In the genomic region with DNA sequence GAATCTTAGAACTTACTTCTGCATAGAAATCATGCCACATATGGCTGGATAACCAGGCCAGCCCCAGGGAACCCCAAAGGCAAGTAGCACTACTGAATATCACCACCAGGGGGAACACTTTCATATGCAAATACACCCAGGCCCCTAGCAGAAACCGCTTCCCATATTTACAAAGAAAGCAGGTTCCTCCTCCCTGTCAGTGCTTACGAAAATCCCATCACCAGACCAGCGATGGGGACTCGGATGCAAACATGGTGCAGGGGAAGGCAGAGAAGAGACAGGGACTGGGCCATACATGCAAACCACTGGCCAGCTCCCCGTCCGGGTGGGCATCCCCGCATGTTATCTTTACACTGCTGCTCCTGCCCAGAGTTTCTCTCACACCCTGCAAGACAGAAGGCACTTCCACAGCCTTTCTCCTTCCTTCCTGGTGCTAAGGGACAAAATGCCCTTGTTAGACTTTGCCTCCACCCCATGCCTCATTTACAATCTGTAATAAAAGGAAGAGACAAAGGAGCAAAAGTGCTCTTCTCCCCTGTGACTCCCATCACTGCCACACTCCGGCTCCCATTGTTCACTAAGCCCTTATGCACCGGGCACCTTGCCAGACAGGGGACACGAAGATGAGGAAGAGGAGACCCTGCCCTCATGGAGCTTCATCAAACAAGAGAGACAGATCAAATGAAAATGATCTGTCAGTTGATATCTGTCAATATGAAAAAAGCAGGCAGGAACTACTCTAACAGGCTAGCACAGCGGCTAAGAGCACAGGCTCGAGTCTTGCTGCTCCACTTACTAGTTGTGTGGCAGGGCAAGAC, we compare ENCODE assay signal across 8 cellular contexts.
DNase-seq lines count a peak whose midpoint lies in the region; ATAC-seq lines count a peak whose summit lies in the region.

No MANE protein-coding gene starts in this region.

- H3K27me3 ChIP-seq in ectodermal cell (ENCODE audit: control insufficient read depth, insufficient read depth, low read length, poor library complexity, severe bottlenecking), result no peaks in the 10 kb centered on the region

- peak overlapping the region; percentile 26 for H3K27ac ChIP-seq in ectodermal cell (ENCODE audit: insufficient read depth, low read depth, low read length, poor library complexity, severe bottlenecking)

- peaks cover 18% of the 10 kb centered on the region for H3K36me3 ChIP-seq in ectodermal cell (ENCODE audit: control insufficient read depth, insufficient read depth, low read length)

- peak; percentile 97 for ATAC-seq in GM19395 (IDR thresholded peaks at IDR 0.05; ENCODE audit: unreplicated experiment)
- peak; percentile 94 for ATAC-seq in HG03442 (IDR thresholded peaks at IDR 0.05; ENCODE audit: unreplicated experiment)

- DNase-seq in COLO829 (ENCODE audit: low spot score) (peak; percentile 73), NCI-H748 (lab: John Stamatoyannopoulos, UW; ENCODE audit: unreplicated experiment) (peak; percentile 88), medulla oblongata (ENCODE audit: extremely low spot score) (peak; percentile 90)
- DNase-seq in activated CD4-positive, alpha-beta T cell treated with anti-CD3 and anti-CD28 coated beads, Interleukin-2, amount 50 U/mL, for 4 hours, result peak; percentile 31 to 43
- DNase-seq in stimulated activated CD8-positive, alpha-beta memory T cell treated with anti-CD3 and anti-CD28 coated beads, Interleukin-4, amount 100 ng/mL, for 1 hour (ENCODE audit: low read depth in 2 of 2, low spot score in 1 of 2), result peak; percentile 22 to 25

- no peaks in the 10 kb centered on the region for H3K9me3 ChIP-seq in ectodermal cell (ENCODE audit: control insufficient read depth, low read length)

- H3K4me3 ChIP-seq in ectodermal cell (ENCODE audit: insufficient read depth, low read depth, low read length), result no peak overlapping the region

- peaks cover 5% of the 10 kb centered on the region for H3K4me1 ChIP-seq in ectodermal cell (ENCODE audit: control insufficient read depth, insufficient read depth, low read length)

- 63 to 66% methylated on average over 12 of the region's 12 CpGs for WGBS in ectodermal cell, 2 experiments

Comparison
In these comparisons a context has a peak if more than half of its experiments do, and no peak if none do; other contexts are left out.
1. DNase-seq: peak in every context shown above with its lines; median percentile 90 in medulla oblongata; 88 in NCI-H748; 73 in COLO829; 37 in activated CD4-positive, alpha-beta T cell treated with anti-CD3 and anti-CD28 coated beads, Interleukin-2, amount 50 U/mL, for 4 hours; 24 in stimulated activated CD8-positive, alpha-beta memory T cell treated with anti-CD3 and anti-CD28 coated beads, Interleukin-4, amount 100 ng/mL, for 1 hour.